ENCODE assay signal across 8 cellular contexts in genomic region chr15:33735637-33736247, GRCh38.
DNase-seq lines count a peak whose midpoint lies in the region; ATAC-seq, FAIRE-seq and TF ChIP-seq lines count a peak whose summit lies in the region.

No MANE protein-coding gene starts in this region.

- H3K4me2 ChIP-seq in GM12878 (ENCODE audit: control insufficient read depth, insufficient read depth): no peak overlapping the region

- H3K27ac ChIP-seq in GM12878 (ENCODE audit: control insufficient read depth, insufficient read depth): no peak overlapping the region

- H4K20me1 ChIP-seq in GM12878 (ENCODE audit: control insufficient read depth, insufficient read depth): no peaks in the 10 kb centered on the region

- no peaks in the 10 kb centered on the region for H3K79me2 ChIP-seq in GM12878 (ENCODE audit: control insufficient read depth, insufficient read depth, low read length)

- peak; percentile 78 for TF ChIP-seq RAD21 in GM12878 (IDR thresholded peaks at IDR 0.05; ENCODE audit: insufficient read depth, low read depth, low read length)

- CTCF ChIA-PET in GM12878 (lab: Yijun Ruan, JAX): interaction anchor here (0.6 to 7.7 kb wide), 20 partner anchors 13 to 481 kb away, joined by 3 to 62 read pairs (median 4); partner anchors contain the start of genes CHRM5 and KATNBL1

- WGBS in GM12878 (ENCODE audit: insufficient coverage, insufficient replicate concordance, low lambda C conversion rate, missing lambda C conversion rate): 27% methylated on average over 7 of the region's 7 CpGs

- no peaks in the 10 kb centered on the region for H3K27me3 ChIP-seq in GM12878 (replicated peaks in 1 of 2; ENCODE audit: control insufficient read depth in 2 of 2, insufficient read depth in 2 of 2, low read length in 1 of 2)

- FAIRE-seq in GM12878 (lab: Jason Lieb, UNC) (no peak), frontal cortex (lab: Jason Lieb, UNC) (no peak)

- in situ Hi-C loops in GM12878 (cut with MboI): loop anchor here (5.0 kb wide), 1 partner anchor 227 kb away; no protein-coding TSS in a partner anchor

- intact Hi-C loops in GM12878 (cut with micrococcal nuclease; ENCODE audit: unreplicated experiment): loop anchor here (1.0 kb wide), 1 partner anchor 259 kb away; no protein-coding TSS in a partner anchor

- no peaks in the 10 kb centered on the region for H3K4me1 ChIP-seq in GM12878 (ENCODE audit: control insufficient read depth, insufficient read depth, low read length)

- no peak overlapping the region for H3K9ac ChIP-seq in GM12878 (ENCODE audit: control insufficient read depth, insufficient read depth, low read length)

- RAD21 ChIA-PET in GM12878 (lab: Charles Lee; ENCODE audit: unreplicated experiment): interaction anchor here (1.8 to 2.5 kb wide), 2 partner anchors 443 kb away, joined by 7 to 9 read pairs; no protein-coding TSS in a partner anchor

- POLR2A ChIA-PET in GM12878 (lab: Charles Lee): no interaction called here

- no TSS peak for BruUV-seq in GM12878 (replicated peaks; lab: Mats Ljungman, UMichigan)

- TF ChIP-seq POLR2A in GM12878 (IDR thresholded peaks at IDR 0.05; ENCODE audit: low read depth, low read length): no peak

- no peak overlapping the region for H2AFZ ChIP-seq in GM12878 (ENCODE audit: control insufficient read depth, low read depth, low read length)

- H3K4me3 ChIP-seq in GM12878: no peak overlapping the region

- no peaks in the 10 kb centered on the region for H3K36me3 ChIP-seq in GM12878 (ENCODE audit: control insufficient read depth in 2 of 2, insufficient read depth in 2 of 2, low read length in 1 of 2)

- SMC1A ChIA-PET in GM12878 (lab: Charles Lee; ENCODE audit: uncharacterized antibody, unreplicated experiment): interaction anchor here (0.9 to 2.2 kb wide), 5 partner anchors 14 to 443 kb away, joined by 3 to 10 read pairs (median 5); no protein-coding TSS in a partner anchor

- no peak for TF ChIP-seq EP300 in GM12878 (IDR thresholded peaks at IDR 0.05; ENCODE audit: borderline replicate concordance in 1 of 2, control insufficient read depth in 1 of 2, low read depth in 2 of 2, low read length in 2 of 2)

- peak; percentile 35 for DNase-seq in A172 (ENCODE audit: low spot score)
- DNase-seq in NCI-H2081 (lab: John Stamatoyannopoulos, UW): peak; percentile 47 to 60
- DNase-seq in GM12878 (ENCODE audit: low read depth, low spot score): no peak
- peak; percentile 47 to 66 for DNase-seq in lung microvascular endothelial cell (ENCODE audit: low read depth in 2 of 2)
- DNase-seq in frontal cortex (ENCODE audit: low spot score in 2 of 2): no peak

- no peaks in the 10 kb centered on the region for H3K9me3 ChIP-seq in GM12878 (replicated peaks; ENCODE audit: control insufficient read depth, insufficient read depth, low read length)

- TF ChIP-seq CTCF in GM12873 (IDR thresholded peaks at IDR 0.05; ENCODE audit: insufficient read depth, low read depth, low read length, missing control alignments): peak; percentile 68
- TF ChIP-seq CTCF in GM12878 (IDR thresholded peaks at IDR 0.05 in 2 of 3, conservative IDR thresholded peaks at IDR 0.05 in 1 of 3; ENCODE audit: control insufficient read depth in 2 of 3, extremely low read depth in 1 of 3, insufficient read depth in 1 of 3, low read depth in 3 of 3, low read length in 3 of 3): peak; percentile 59 to 63 (median 60); a peak in 5 of 6 replicates

- ATAC-seq in GM12878: peak; percentile 72
- ATAC-seq in HG03025 (IDR thresholded peaks at IDR 0.05; ENCODE audit: low FRiP score, unreplicated experiment): no peak
- no peak for ATAC-seq in GM21825 (IDR thresholded peaks at IDR 0.05; ENCODE audit: unreplicated experiment)

TF ChIP-seq in GM12878, 131 proteins besides CTCF, POLR2A, EP300 and RAD21:
- TF ChIP-seq SMC3 (IDR thresholded peaks at IDR 0.05; ENCODE audit: borderline replicate concordance, low read length): peak; percentile 67; the same call in 1 of the 2 replicates
- no peak for TF ChIP-seq LARP7 (IDR thresholded peaks at IDR 0.05)

Comparison
In these comparisons a context has a peak if more than half of its experiments do, and no peak if none do; other contexts are left out.
1. DNase-seq: peak in A172 (single experiment), NCI-H2081 (2 of 2) and lung microvascular endothelial cell (2 of 2); none in GM12878 (single experiment) and frontal cortex (0 of 2).